ENCODE assay signal across 13 cellular contexts in genomic region chr11:89498845-89499448, GRCh38. TPM values are rescaled to one million over a fixed set of nuclear protein-coding genes. Genes with fewer than 3 reads are reported as not detected.
DNase-seq lines count a peak whose midpoint lies in the region; ATAC-seq, FAIRE-seq and TF ChIP-seq lines count a peak whose summit lies in the region.
"Had no signal": no experiment of that assay in that cellular context is flagged by ENCODE, and none has a peak within 500 bp of the region (broad histone marks: within the 10 kb centered on the region; RNA-seq: fewer than 3 reads in every experiment).

No MANE protein-coding gene starts in this region.

- no peak overlapping the region for H3K4me3 ChIP-seq in DOHH2 (ENCODE audit: low read length)
- H3K4me3 ChIP-seq in KMS-11 (IDR thresholded peaks at IDR 0.05; ENCODE audit: insufficient read depth, low read depth, low read length) = no peak overlapping the region
- no peak overlapping the region for H3K4me3 ChIP-seq in GM12878
- H3K4me3 ChIP-seq in mucosa of descending colon = no peak overlapping the region

- H4K20me1 ChIP-seq in DOHH2 (ENCODE audit: control insufficient read depth, insufficient read depth, low read depth, low read length) (no peaks in the 10 kb centered on the region), KMS-11 (ENCODE audit: insufficient read depth) (no peaks in the 10 kb centered on the region), GM12878 (ENCODE audit: control insufficient read depth, insufficient read depth) (no peaks in the 10 kb centered on the region)

- H3F3A ChIP-seq in DOHH2 (ENCODE audit: control insufficient read depth, insufficient read depth) = no peaks in the 10 kb centered on the region

- H3K9ac ChIP-seq in KMS-11 = no peak overlapping the region
- no peak overlapping the region for H3K9ac ChIP-seq in GM12878 (ENCODE audit: control insufficient read depth, insufficient read depth, low read length)

- DNase-seq in GM12878 (ENCODE audit: low read depth, low spot score) (no peak), mucosa of descending colon (peak in 1 of 3 donors; percentile 15), iPS-NIHi7 (ENCODE audit: extremely low spot score) (no peak)
- no peak for DNase-seq in T-helper 2 cell treated with Interferon-gamma antibody and Interleukin-4, amounts not matched to agents 5 μg/mL and 100 μg/mL, for 36 hours (ENCODE audit: low spot score)
- no peak for DNase-seq in stimulated activated naive B cell treated with anti-CD40 and anti-IgM and Interleukin-4, amounts not matched to agents 10 μg/mL and 1 μg/mL and 100 μg/mL, for 72 hours
- DNase-seq: C1 segment of cervical spinal cord; naive thymus-derived CD4-positive, alpha-beta T cell; NCI-H1930; T1000 had no signal

- no peaks in the 10 kb centered on the region for H3K79me2 ChIP-seq in DOHH2 (ENCODE audit: control insufficient read depth, low read length)
- no peaks in the 10 kb centered on the region for H3K79me2 ChIP-seq in KMS-11 (ENCODE audit: insufficient read depth, low read depth)
- no peaks in the 10 kb centered on the region for H3K79me2 ChIP-seq in GM12878 (ENCODE audit: control insufficient read depth, insufficient read depth, low read length)

- H3K36me3 ChIP-seq in DOHH2 (ENCODE audit: control insufficient read depth, low read length) = no peaks in the 10 kb centered on the region
- H3K36me3 ChIP-seq in KMS-11 (ENCODE audit: insufficient read depth) = no peaks in the 10 kb centered on the region
- H3K36me3 ChIP-seq in GM12878 (ENCODE audit: control insufficient read depth in 2 of 2, insufficient read depth in 2 of 2, low read length in 1 of 2) = no peaks in the 10 kb centered on the region
- H3K36me3 ChIP-seq in mucosa of descending colon (ENCODE audit: low read depth) = no peaks in the 10 kb centered on the region

- H3K27ac ChIP-seq in DOHH2 (ENCODE audit: low read depth, low read length) = no peak overlapping the region
- H3K27ac ChIP-seq in KMS-11 = no peak overlapping the region
- H3K27ac ChIP-seq in GM12878 (ENCODE audit: control insufficient read depth, insufficient read depth) = no peak overlapping the region

- peak; percentile 39; the same call in 2 of the 3 replicates for ATAC-seq in GM12878
- ATAC-seq in mucosa of descending colon = peak; percentile 71
- no peak for ATAC-seq in stimulated activated naive B cell treated with anti-CD40 and anti-IgM and Interleukin-4, amounts not matched to agents 10 μg/mL and 1 μg/mL and 100 μg/mL, for 72 hours (replicated peaks)
- no peak for ATAC-seq in GM21447 (IDR thresholded peaks at IDR 0.05; ENCODE audit: unreplicated experiment)
- ATAC-seq: naive thymus-derived CD4-positive, alpha-beta T cell; stimulated activated memory B cell treated with anti-CD40 and anti-IgM and Interleukin-4, amounts not matched to agents 10 μg/mL and 1 μg/mL and 100 μg/mL, for 72 hours had no signal

- no peaks in the 10 kb centered on the region for H3K36me3 Mint-ChIP-seq in T-helper 2 cell treated with Interferon-gamma antibody and Interleukin-4, amounts not matched to agents 5 μg/mL and 100 μg/mL, for 36 hours (ENCODE audit: low read depth)
- no peaks in the 10 kb centered on the region for H3K36me3 Mint-ChIP-seq in stimulated activated naive B cell treated with anti-CD40 and anti-IgM and Interleukin-4, amounts not matched to agents 10 μg/mL and 1 μg/mL and 100 μg/mL, for 72 hours
- H3K36me3 Mint-ChIP-seq: naive thymus-derived CD4-positive, alpha-beta T cell; stimulated activated memory B cell treated with anti-CD40 and anti-IgM and Interleukin-4, amounts not matched to agents 10 μg/mL and 1 μg/mL and 100 μg/mL, for 72 hours had no signal

- H3K9me2 ChIP-seq in DOHH2 (replicated peaks; ENCODE audit: control insufficient read depth, low read length) = no peaks in the 10 kb centered on the region

- in situ Hi-C loops in GM12878 (cut with MboI) = no loop called here

- POLR2A ChIA-PET in GM12878 (lab: Charles Lee) = no interaction called here

- no TSS peak for BruUV-seq in GM12878 (replicated peaks; lab: Mats Ljungman, UMichigan)

- TF ChIP-seq POLR2A in GM12878 (IDR thresholded peaks at IDR 0.05; ENCODE audit: low read depth, low read length) = no peak

- H2AFZ ChIP-seq in KMS-11 (ENCODE audit: low read depth) = no peak overlapping the region
- H2AFZ ChIP-seq in GM12878 (ENCODE audit: control insufficient read depth, low read depth, low read length) = no peak overlapping the region

- WGBS in GM12878 (ENCODE audit: insufficient coverage, insufficient replicate concordance, low lambda C conversion rate, missing lambda C conversion rate) = 46% methylated on average over 5 of the region's 5 CpGs

- CTCF ChIA-PET in GM12878 (lab: Yijun Ruan, JAX) = no interaction called here

- RAD21 ChIA-PET in GM12878 (lab: Charles Lee; ENCODE audit: unreplicated experiment) = no interaction called here

- H3K4me1 Mint-ChIP-seq in T-helper 2 cell treated with Interferon-gamma antibody and Interleukin-4, amounts not matched to agents 5 μg/mL and 100 μg/mL, for 36 hours (ENCODE audit: low read depth) = no peaks in the 10 kb centered on the region
- no peaks in the 10 kb centered on the region for H3K4me1 Mint-ChIP-seq in stimulated activated naive B cell treated with anti-CD40 and anti-IgM and Interleukin-4, amounts not matched to agents 10 μg/mL and 1 μg/mL and 100 μg/mL, for 72 hours
- H3K4me1 Mint-ChIP-seq: naive thymus-derived CD4-positive, alpha-beta T cell; stimulated activated memory B cell treated with anti-CD40 and anti-IgM and Interleukin-4, amounts not matched to agents 10 μg/mL and 1 μg/mL and 100 μg/mL, for 72 hours had no signal

- TF ChIP-seq CTCF in DOHH2 (IDR thresholded peaks at IDR 0.05; ENCODE audit: low read depth, low read length, poor library complexity, severe bottlenecking) (peak; percentile 37), KMS-11 (conservative IDR thresholded peaks at IDR 0.05; ENCODE audit: low read depth, low read length) (0 out of 2 replicates have a peak, but pooled peaks have one; percentile 17), GM12878 (IDR thresholded peaks at IDR 0.05 in 2 of 3, conservative IDR thresholded peaks at IDR 0.05 in 1 of 3; ENCODE audit: control insufficient read depth in 2 of 3, extremely low read depth in 1 of 3, insufficient read depth in 1 of 3, low read depth in 3 of 3, low read length in 3 of 3) (peak; percentile 11 to 39 (median 36); a peak in 4 of 6 replicates), mucosa of descending colon (IDR thresholded peaks at IDR 0.05) (no peak)

- H3K9me3 ChIP-seq in DOHH2 (ENCODE audit: control insufficient read depth, insufficient read depth, low read length) (no peaks in the 10 kb centered on the region), GM12878 (replicated peaks; ENCODE audit: control insufficient read depth, insufficient read depth, low read length) (no peaks in the 10 kb centered on the region), mucosa of descending colon (no peaks in the 10 kb centered on the region)

- SMC1A ChIA-PET in GM12878 (lab: Charles Lee; ENCODE audit: uncharacterized antibody, unreplicated experiment) = interaction anchor here (0.6 kb wide), 1 partner anchor 116 kb away, joined by 4 read pairs; no protein-coding TSS in a partner anchor

- no peak overlapping the region for H3K4me2 ChIP-seq in DOHH2 (ENCODE audit: low read length)
- H3K4me2 ChIP-seq in KMS-11 = no peak overlapping the region
- no peak overlapping the region for H3K4me2 ChIP-seq in GM12878 (ENCODE audit: control insufficient read depth, insufficient read depth)

- TF ChIP-seq RAD21 in GM12878 (IDR thresholded peaks at IDR 0.05; ENCODE audit: insufficient read depth, low read depth, low read length) = no peak

- H3K4me3 Mint-ChIP-seq in T-helper 2 cell treated with Interferon-gamma antibody and Interleukin-4, amounts not matched to agents 5 μg/mL and 100 μg/mL, for 36 hours = no peak overlapping the region
- H3K4me3 Mint-ChIP-seq in stimulated activated naive B cell treated with anti-CD40 and anti-IgM and Interleukin-4, amounts not matched to agents 10 μg/mL and 1 μg/mL and 100 μg/mL, for 72 hours = no peak overlapping the region
- H3K4me3 Mint-ChIP-seq: naive thymus-derived CD4-positive, alpha-beta T cell; stimulated activated memory B cell treated with anti-CD40 and anti-IgM and Interleukin-4, amounts not matched to agents 10 μg/mL and 1 μg/mL and 100 μg/mL, for 72 hours had no signal

- no peak for FAIRE-seq in GM12878 (lab: Jason Lieb, UNC)

- H3K27me3 ChIP-seq in DOHH2 (ENCODE audit: control insufficient read depth, low read length) (no peaks in the 10 kb centered on the region), KMS-11 (ENCODE audit: insufficient read depth, low read depth) (no peaks in the 10 kb centered on the region), GM12878 (replicated peaks in 1 of 2; ENCODE audit: control insufficient read depth in 2 of 2, insufficient read depth in 2 of 2, low read length in 1 of 2) (no peaks in the 10 kb centered on the region)

- H3K27me3 Mint-ChIP-seq in T-helper 2 cell treated with Interferon-gamma antibody and Interleukin-4, amounts not matched to agents 5 μg/mL and 100 μg/mL, for 36 hours (ENCODE audit: low read depth) = no peaks in the 10 kb centered on the region
- no peaks in the 10 kb centered on the region for H3K27me3 Mint-ChIP-seq in stimulated activated naive B cell treated with anti-CD40 and anti-IgM and Interleukin-4, amounts not matched to agents 10 μg/mL and 1 μg/mL and 100 μg/mL, for 72 hours
- H3K27me3 Mint-ChIP-seq: stimulated activated memory B cell treated with anti-CD40 and anti-IgM and Interleukin-4, amounts not matched to agents 10 μg/mL and 1 μg/mL and 100 μg/mL, for 72 hours had no signal

- intact Hi-C loops in GM12878 (cut with micrococcal nuclease; ENCODE audit: unreplicated experiment) = no loop called here
- intact Hi-C loops in mucosa of descending colon (cut with DNase I, micrococcal nuclease) = no loop called here

- H3K4me1 ChIP-seq in DOHH2 (ENCODE audit: control insufficient read depth, low read length) (no peaks in the 10 kb centered on the region), KMS-11 (ENCODE audit: low read depth, poor library complexity, severe bottlenecking) (no peaks in the 10 kb centered on the region), GM12878 (ENCODE audit: control insufficient read depth, insufficient read depth, low read length) (no peaks in the 10 kb centered on the region), mucosa of descending colon (ENCODE audit: low read depth) (no peaks in the 10 kb centered on the region)

- H3K27ac Mint-ChIP-seq in T-helper 2 cell treated with Interferon-gamma antibody and Interleukin-4, amounts not matched to agents 5 μg/mL and 100 μg/mL, for 36 hours = no peak overlapping the region
- no peak overlapping the region for H3K27ac Mint-ChIP-seq in stimulated activated naive B cell treated with anti-CD40 and anti-IgM and Interleukin-4, amounts not matched to agents 10 μg/mL and 1 μg/mL and 100 μg/mL, for 72 hours
- H3K27ac Mint-ChIP-seq: naive thymus-derived CD4-positive, alpha-beta T cell; stimulated activated memory B cell treated with anti-CD40 and anti-IgM and Interleukin-4, amounts not matched to agents 10 μg/mL and 1 μg/mL and 100 μg/mL, for 72 hours had no signal

- no peaks in the 10 kb centered on the region for H3K9me3 Mint-ChIP-seq in T-helper 2 cell treated with Interferon-gamma antibody and Interleukin-4, amounts not matched to agents 5 μg/mL and 100 μg/mL, for 36 hours
- no peaks in the 10 kb centered on the region for H3K9me3 Mint-ChIP-seq in stimulated activated naive B cell treated with anti-CD40 and anti-IgM and Interleukin-4, amounts not matched to agents 10 μg/mL and 1 μg/mL and 100 μg/mL, for 72 hours

- TF ChIP-seq EP300 in GM12878 (IDR thresholded peaks at IDR 0.05; ENCODE audit: borderline replicate concordance in 1 of 2, control insufficient read depth in 1 of 2, low read depth in 2 of 2, low read length in 2 of 2) = no peak

RNA-seq across cellular contexts. Expression of gene NOX4, which starts 7.8 kb away (rescaled TPM):
- total RNA-seq in GM12878 (2013; cell fraction: nucleolus; rRNA removed) = not detected in 2 replicates
- total RNA-seq in GM12878 (2014; rRNA removed) = not detected in 2 replicates
- total RNA-seq in GM12878 (2014; rRNA removed; fragmentation: Illumina TruSeq; extraction: Trizol) = not detected in 2 replicates
- not detected in 2 replicates for total RNA-seq in GM12878 (2021)
- not detected for polyA plus RNA-seq in GM12878 (2011; ENCODE audit: low read depth)
- not detected in 2 replicates for polyA plus RNA-seq in GM12878 (2011; rRNA removed)
- not detected in 2 replicates for polyA plus RNA-seq in GM12878 (2011; cell fraction: cytosol; rRNA removed)
- polyA plus RNA-seq in GM12878 (2011; cell fraction: nucleus; rRNA removed) = not detected in 2 replicates
- polyA plus RNA-seq in GM12878 (2012) = not detected in 2 replicates
- not detected in 2 replicates for polyA plus RNA-seq in GM12878 (2014; fragmentation: Illumina TruSeq; extraction: Trizol)
- polyA plus RNA-seq in GM12878 (2014; fragmentation: Nextera tagmentation; extraction: Ambion mirVana) = not detected
- not detected in 2 replicates for polyA plus RNA-seq in GM12878 (2014; rRNA removed)
- not detected for polyA plus RNA-seq in GM12878 (2016; fragmentation: Nextera tagmentation; extraction: Ambion mirVana)
- polyA minus RNA-seq in GM12878 (2011; rRNA and poly(A)+ RNA removed) = not detected in 2 replicates
- polyA minus RNA-seq in GM12878 (2011; cell fraction: cytosol; rRNA and poly(A)+ RNA removed) = not detected in 2 replicates
- not detected in 2 replicates for polyA minus RNA-seq in GM12878 (2011; cell fraction: nucleus; rRNA and poly(A)+ RNA removed)
- 1 to 10 TPM in 1 of 3 donors, under 1 TPM in 1, not detected in 1; 0.65 to 1.2 TPM for total RNA-seq in mucosa of descending colon
- total RNA-seq: naive thymus-derived CD4-positive, alpha-beta T cell had no signal
- polyA plus RNA-seq: naive thymus-derived CD4-positive, alpha-beta T cell had no signal

Comparison
In these comparisons a context has a peak if more than half of its experiments do, and no peak if none do; other contexts are left out.
1. ATAC-seq: peak in GM12878 (single experiment) and mucosa of descending colon (single experiment); none in stimulated activated naive B cell treated with anti-CD40 and anti-IgM and Interleukin-4, amounts not matched to agents 10 μg/mL and 1 μg/mL and 100 μg/mL, for 72 hours (0 of 2) and GM21447 (single experiment).